Comparison of ENCODE assay signal across 1 cellular context in the genomic region with DNA sequence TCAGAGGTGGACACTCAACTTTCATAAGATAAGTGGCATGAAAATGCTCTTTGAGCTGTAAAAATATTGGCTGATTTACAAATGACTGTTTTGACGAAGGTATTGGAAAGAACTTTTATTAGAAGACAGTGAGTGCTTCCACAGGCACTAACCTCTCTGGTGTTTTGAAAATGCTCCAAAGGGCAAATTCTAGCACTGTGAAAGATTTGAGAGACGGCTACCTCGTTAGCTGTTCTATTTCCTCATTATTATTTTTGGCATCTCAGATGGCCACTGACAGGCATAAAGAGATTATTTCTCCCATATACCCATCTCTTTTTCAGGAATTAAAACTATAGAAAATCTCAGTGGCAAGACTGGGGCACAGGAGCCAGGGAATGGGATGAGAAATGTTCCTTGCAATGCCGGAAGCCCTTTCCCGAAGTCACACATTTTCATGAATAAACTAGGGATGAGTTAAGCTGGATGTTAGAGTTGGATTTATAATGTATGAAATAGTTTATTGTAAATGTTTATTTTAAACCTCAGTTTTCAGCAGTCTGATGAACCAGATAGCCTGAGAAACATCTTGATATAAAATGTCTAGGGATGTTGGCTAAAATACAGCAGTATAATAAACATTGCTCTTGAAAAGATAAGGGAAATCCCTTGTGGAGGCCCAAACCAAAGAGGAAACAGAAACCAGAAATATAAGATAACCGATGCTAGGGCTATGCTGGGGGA.
TF ChIP-seq lines count a peak whose summit lies in the region.

No MANE protein-coding gene starts in this region.

TF ChIP-seq in WTC11, 78 proteins besides CTCF, POLR2A, EP300 and RAD21 (continued from another document):
- TF ChIP-seq, protein P1, sequence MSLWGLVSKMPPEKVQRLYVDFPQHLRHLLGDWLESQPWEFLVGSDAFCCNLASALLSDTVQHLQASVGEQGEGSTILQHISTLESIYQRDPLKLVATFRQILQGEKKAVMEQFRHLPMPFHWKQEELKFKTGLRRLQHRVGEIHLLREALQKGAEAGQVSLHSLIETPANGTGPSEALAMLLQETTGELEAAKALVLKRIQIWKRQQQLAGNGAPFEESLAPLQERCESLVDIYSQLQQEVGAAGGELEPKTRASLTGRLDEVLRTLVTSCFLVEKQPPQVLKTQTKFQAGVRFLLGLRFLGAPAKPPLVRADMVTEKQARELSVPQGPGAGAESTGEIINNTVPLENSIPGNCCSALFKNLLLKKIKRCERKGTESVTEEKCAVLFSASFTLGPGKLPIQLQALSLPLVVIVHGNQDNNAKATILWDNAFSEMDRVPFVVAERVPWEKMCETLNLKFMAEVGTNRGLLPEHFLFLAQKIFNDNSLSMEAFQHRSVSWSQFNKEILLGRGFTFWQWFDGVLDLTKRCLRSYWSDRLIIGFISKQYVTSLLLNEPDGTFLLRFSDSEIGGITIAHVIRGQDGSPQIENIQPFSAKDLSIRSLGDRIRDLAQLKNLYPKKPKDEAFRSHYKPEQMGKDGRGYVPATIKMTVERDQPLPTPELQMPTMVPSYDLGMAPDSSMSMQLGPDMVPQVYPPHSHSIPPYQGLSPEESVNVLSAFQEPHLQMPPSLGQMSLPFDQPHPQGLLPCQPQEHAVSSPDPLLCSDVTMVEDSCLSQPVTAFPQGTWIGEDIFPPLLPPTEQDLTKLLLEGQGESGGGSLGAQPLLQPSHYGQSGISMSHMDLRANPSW (CRISPR knock-in tag; conservative IDR thresholded peaks at IDR 0.05; ENCODE audit: low read depth), result no peak
- TF ChIP-seq TEAD1 (CRISPR knock-in tag; IDR thresholded peaks at IDR 0.05) (no peak), MYBL2 (CRISPR knock-in tag; IDR thresholded peaks at IDR 0.05) (no peak), ZNF281 (CRISPR knock-in tag; IDR thresholded peaks at IDR 0.05) (no peak), RORB (CRISPR knock-in tag; IDR thresholded peaks at IDR 0.05) (no peak), PREB (CRISPR knock-in tag; IDR thresholded peaks at IDR 0.05; ENCODE audit: borderline replicate concordance) (no peak), ESRRA (CRISPR knock-in tag; IDR thresholded peaks at IDR 0.05; ENCODE audit: borderline replicate concordance) (no peak), ZNF671 (CRISPR knock-in tag; IDR thresholded peaks at IDR 0.05) (no peak), NFE2L1 (CRISPR knock-in tag; IDR thresholded peaks at IDR 0.05) (no peak)
- TF ChIP-seq, protein P2, sequence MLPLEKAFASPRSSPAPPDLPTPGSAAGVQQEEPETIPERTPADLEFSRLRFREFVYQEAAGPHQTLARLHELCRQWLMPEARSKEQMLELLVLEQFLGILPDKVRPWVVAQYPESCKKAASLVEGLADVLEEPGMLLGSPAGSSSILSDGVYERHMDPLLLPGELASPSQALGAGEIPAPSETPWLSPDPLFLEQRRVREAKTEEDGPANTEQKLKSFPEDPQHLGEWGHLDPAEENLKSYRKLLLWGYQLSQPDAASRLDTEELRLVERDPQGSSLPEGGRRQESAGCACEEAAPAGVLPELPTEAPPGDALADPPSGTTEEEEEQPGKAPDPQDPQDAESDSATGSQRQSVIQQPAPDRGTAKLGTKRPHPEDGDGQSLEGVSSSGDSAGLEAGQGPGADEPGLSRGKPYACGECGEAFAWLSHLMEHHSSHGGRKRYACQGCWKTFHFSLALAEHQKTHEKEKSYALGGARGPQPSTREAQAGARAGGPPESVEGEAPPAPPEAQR (CRISPR knock-in tag; IDR thresholded peaks at IDR 0.05), result no peak
TF ChIP-seq in WTC11: peak in this region for 0.
